Comparison of ENCODE assay signal across 1 cellular context in the genomic region with DNA sequence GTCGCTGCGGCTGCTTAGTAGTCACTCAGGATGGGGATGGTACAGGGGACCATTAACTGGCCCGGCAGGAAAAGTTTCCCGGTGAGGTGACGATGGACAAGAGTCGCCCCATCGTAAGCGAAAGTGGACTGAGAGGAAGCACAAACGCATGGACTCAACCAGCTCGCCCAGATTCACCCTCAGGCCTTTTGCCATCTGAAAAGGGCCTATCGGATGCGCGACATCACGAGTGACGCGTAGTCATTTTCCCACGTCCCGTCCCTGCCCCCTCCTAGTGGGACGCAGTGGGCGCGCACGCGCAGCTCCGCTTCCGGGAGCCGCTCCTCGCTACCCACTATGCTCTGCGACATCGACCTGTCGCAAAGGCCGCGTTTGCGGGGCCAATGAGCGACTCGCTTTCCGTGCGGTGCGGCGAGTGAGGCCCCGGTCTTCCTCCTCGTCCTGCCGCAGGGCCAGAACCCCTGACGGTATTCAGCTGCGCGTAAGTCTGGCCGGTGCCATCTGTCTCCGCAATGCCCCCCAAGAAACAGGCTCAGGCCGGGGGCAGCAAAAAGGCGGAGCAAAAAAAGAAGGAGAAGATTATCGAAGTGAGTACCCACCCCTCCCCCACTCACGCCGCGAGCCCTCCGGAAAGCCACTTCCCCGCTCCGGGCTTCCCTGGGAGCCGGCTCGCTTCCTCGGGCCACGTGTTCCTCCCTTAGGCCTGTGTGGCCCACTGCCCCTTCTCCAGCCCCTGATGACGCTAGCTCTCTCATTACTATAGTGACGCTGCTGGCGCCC.
TF ChIP-seq lines count a peak whose summit lies in the region.

A gene (plus strand): TSS at position 390 of the 780 bp plus-strand sequence. CDS start 123 bp downstream, at position 513.

TF ChIP-seq in WTC11, 78 proteins besides CTCF, POLR2A, EP300 and RAD21 (continued from another document and continues in another):
- TF ChIP-seq, protein P1, sequence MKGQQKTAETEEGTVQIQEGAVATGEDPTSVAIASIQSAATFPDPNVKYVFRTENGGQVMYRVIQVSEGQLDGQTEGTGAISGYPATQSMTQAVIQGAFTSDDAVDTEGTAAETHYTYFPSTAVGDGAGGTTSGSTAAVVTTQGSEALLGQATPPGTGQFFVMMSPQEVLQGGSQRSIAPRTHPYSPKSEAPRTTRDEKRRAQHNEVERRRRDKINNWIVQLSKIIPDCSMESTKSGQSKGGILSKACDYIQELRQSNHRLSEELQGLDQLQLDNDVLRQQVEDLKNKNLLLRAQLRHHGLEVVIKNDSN (CRISPR knock-in tag; IDR thresholded peaks at IDR 0.05) = peak; percentile 83
- no peak for TF ChIP-seq PRRX2 (CRISPR knock-in tag; IDR thresholded peaks at IDR 0.05)
- TF ChIP-seq IRF2 (CRISPR knock-in tag; IDR thresholded peaks at IDR 0.05; ENCODE audit: borderline replicate concordance, low read depth) = 0 out of 2 replicates have a peak, but pooled peaks have one; percentile 71
- no peak for TF ChIP-seq EMX1 (CRISPR knock-in tag; IDR thresholded peaks at IDR 0.05)
- TF ChIP-seq, protein P2, sequence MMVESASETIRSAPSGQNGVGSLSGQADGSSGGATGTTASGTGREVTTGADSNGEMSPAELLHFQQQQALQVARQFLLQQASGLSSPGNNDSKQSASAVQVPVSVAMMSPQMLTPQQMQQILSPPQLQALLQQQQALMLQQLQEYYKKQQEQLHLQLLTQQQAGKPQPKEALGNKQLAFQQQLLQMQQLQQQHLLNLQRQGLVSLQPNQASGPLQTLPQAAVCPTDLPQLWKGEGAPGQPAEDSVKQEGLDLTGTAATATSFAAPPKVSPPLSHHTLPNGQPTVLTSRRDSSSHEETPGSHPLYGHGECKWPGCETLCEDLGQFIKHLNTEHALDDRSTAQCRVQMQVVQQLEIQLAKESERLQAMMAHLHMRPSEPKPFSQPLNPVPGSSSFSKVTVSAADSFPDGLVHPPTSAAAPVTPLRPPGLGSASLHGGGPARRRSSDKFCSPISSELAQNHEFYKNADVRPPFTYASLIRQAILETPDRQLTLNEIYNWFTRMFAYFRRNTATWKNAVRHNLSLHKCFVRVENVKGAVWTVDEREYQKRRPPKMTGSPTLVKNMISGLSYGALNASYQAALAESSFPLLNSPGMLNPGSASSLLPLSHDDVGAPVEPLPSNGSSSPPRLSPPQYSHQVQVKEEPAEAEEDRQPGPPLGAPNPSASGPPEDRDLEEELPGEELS (CRISPR knock-in tag; IDR thresholded peaks at IDR 0.05) = peak; percentile 61; the same call in 1 of the 2 replicates
- no peak for TF ChIP-seq ZNF671 (CRISPR knock-in tag; IDR thresholded peaks at IDR 0.05)
- peak; percentile 67; the same call in 1 of the 2 replicates for TF ChIP-seq NR2C2 (CRISPR knock-in tag; IDR thresholded peaks at IDR 0.05)
- TF ChIP-seq, protein P3, sequence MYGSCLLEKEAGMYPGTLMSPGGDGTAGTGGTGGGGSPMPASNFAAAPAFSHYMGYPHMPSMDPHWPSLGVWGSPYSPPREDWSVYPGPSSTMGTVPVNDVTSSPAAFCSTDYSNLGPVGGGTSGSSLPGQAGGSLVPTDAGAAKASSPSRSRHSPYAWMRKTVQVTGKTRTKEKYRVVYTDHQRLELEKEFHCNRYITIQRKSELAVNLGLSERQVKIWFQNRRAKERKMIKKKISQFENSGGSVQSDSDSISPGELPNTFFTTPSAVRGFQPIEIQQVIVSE (CRISPR knock-in tag; IDR thresholded peaks at IDR 0.05; ENCODE audit: borderline replicate concordance) = no peak
- TF ChIP-seq GABPB1 (CRISPR knock-in tag; IDR thresholded peaks at IDR 0.05) = peak; percentile 69
- TF ChIP-seq SMAD4 (CRISPR knock-in tag; IDR thresholded peaks at IDR 0.05) = no peak
- no peak for TF ChIP-seq GRHL2 (CRISPR knock-in tag; IDR thresholded peaks at IDR 0.05; ENCODE audit: insufficient replicate concordance, severe bottlenecking)
- no peak for TF ChIP-seq ZBTB21 (CRISPR knock-in tag; IDR thresholded peaks at IDR 0.05; ENCODE audit: borderline replicate concordance)
- TF ChIP-seq, protein P4, sequence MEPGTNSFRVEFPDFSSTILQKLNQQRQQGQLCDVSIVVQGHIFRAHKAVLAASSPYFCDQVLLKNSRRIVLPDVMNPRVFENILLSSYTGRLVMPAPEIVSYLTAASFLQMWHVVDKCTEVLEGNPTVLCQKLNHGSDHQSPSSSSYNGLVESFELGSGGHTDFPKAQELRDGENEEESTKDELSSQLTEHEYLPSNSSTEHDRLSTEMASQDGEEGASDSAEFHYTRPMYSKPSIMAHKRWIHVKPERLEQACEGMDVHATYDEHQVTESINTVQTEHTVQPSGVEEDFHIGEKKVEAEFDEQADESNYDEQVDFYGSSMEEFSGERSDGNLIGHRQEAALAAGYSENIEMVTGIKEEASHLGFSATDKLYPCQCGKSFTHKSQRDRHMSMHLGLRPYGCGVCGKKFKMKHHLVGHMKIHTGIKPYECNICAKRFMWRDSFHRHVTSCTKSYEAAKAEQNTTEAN (CRISPR knock-in tag; IDR thresholded peaks at IDR 0.05) = peak; percentile 65
- TF ChIP-seq RORB (CRISPR knock-in tag; IDR thresholded peaks at IDR 0.05) = no peak
- TF ChIP-seq NFE2L1 (CRISPR knock-in tag; IDR thresholded peaks at IDR 0.05) = peak; percentile 78
- TF ChIP-seq MXD4 (CRISPR knock-in tag; IDR thresholded peaks at IDR 0.05; ENCODE audit: borderline replicate concordance) = no peak
- TF ChIP-seq FOXK1 (CRISPR knock-in tag; IDR thresholded peaks at IDR 0.05) = peak; percentile 86
- TF ChIP-seq, protein P5, sequence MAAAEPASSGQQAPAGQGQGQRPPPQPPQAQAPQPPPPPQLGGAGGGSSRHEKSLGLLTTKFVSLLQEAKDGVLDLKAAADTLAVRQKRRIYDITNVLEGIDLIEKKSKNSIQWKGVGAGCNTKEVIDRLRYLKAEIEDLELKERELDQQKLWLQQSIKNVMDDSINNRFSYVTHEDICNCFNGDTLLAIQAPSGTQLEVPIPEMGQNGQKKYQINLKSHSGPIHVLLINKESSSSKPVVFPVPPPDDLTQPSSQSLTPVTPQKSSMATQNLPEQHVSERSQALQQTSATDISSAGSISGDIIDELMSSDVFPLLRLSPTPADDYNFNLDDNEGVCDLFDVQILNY (CRISPR knock-in tag; IDR thresholded peaks at IDR 0.05) = 0 out of 2 replicates have a peak, but pooled peaks have one; percentile 16
- TF ChIP-seq SOX15 (CRISPR knock-in tag; IDR thresholded peaks at IDR 0.05) = no peak
- TF ChIP-seq ZNF423 (CRISPR knock-in tag; IDR thresholded peaks at IDR 0.05) = no peak
- TF ChIP-seq, protein P6, sequence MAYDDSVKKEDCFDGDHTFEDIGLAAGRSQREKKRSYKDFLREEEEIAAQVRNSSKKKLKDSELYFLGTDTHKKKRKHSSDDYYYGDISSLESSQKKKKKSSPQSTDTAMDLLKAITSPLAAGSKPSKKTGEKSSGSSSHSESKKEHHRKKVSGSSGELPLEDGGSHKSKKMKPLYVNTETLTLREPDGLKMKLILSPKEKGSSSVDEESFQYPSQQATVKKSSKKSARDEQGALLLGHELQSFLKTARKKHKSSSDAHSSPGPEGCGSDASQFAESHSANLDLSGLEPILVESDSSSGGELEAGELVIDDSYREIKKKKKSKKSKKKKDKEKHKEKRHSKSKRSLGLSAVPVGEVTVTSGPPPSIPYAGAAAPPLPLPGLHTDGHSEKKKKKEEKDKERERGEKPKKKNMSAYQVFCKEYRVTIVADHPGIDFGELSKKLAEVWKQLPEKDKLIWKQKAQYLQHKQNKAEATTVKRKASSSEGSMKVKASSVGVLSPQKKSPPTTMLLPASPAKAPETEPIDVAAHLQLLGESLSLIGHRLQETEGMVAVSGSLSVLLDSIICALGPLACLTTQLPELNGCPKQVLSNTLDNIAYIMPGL (CRISPR knock-in tag; IDR thresholded peaks at IDR 0.05) = peak; percentile 48; the same call in 1 of the 2 replicates
- TF ChIP-seq MYBL2 (CRISPR knock-in tag; IDR thresholded peaks at IDR 0.05) = no peak
- no peak for TF ChIP-seq GTF2I (CRISPR knock-in tag; conservative IDR thresholded peaks at IDR 0.05)
- TF ChIP-seq KAT7 (CRISPR knock-in tag; IDR thresholded peaks at IDR 0.05; ENCODE audit: borderline replicate concordance) = no peak
- no peak; the same call in 1 of the 2 replicates for TF ChIP-seq RELA (CRISPR knock-in tag; IDR thresholded peaks at IDR 0.05; ENCODE audit: borderline replicate concordance)
- TF ChIP-seq, protein P7, sequence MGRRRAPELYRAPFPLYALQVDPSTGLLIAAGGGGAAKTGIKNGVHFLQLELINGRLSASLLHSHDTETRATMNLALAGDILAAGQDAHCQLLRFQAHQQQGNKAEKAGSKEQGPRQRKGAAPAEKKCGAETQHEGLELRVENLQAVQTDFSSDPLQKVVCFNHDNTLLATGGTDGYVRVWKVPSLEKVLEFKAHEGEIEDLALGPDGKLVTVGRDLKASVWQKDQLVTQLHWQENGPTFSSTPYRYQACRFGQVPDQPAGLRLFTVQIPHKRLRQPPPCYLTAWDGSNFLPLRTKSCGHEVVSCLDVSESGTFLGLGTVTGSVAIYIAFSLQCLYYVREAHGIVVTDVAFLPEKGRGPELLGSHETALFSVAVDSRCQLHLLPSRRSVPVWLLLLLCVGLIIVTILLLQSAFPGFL (CRISPR knock-in tag; IDR thresholded peaks at IDR 0.05; ENCODE audit: borderline replicate concordance) = no peak
- TF ChIP-seq ZNF396 (CRISPR knock-in tag; IDR thresholded peaks at IDR 0.05; ENCODE audit: borderline replicate concordance) = no peak
- TF ChIP-seq, protein P8, sequence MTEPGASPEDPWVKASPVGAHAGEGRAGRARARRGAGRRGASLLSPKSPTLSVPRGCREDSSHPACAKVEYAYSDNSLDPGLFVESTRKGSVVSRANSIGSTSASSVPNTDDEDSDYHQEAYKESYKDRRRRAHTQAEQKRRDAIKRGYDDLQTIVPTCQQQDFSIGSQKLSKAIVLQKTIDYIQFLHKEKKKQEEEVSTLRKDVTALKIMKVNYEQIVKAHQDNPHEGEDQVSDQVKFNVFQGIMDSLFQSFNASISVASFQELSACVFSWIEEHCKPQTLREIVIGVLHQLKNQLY (CRISPR knock-in tag; IDR thresholded peaks at IDR 0.05) = no peak
- TF ChIP-seq, protein P9, sequence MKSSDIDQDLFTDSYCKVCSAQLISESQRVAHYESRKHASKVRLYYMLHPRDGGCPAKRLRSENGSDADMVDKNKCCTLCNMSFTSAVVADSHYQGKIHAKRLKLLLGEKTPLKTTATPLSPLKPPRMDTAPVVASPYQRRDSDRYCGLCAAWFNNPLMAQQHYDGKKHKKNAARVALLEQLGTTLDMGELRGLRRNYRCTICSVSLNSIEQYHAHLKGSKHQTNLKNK (CRISPR knock-in tag; IDR thresholded peaks at IDR 0.05) = no peak
- TF ChIP-seq, protein P10, sequence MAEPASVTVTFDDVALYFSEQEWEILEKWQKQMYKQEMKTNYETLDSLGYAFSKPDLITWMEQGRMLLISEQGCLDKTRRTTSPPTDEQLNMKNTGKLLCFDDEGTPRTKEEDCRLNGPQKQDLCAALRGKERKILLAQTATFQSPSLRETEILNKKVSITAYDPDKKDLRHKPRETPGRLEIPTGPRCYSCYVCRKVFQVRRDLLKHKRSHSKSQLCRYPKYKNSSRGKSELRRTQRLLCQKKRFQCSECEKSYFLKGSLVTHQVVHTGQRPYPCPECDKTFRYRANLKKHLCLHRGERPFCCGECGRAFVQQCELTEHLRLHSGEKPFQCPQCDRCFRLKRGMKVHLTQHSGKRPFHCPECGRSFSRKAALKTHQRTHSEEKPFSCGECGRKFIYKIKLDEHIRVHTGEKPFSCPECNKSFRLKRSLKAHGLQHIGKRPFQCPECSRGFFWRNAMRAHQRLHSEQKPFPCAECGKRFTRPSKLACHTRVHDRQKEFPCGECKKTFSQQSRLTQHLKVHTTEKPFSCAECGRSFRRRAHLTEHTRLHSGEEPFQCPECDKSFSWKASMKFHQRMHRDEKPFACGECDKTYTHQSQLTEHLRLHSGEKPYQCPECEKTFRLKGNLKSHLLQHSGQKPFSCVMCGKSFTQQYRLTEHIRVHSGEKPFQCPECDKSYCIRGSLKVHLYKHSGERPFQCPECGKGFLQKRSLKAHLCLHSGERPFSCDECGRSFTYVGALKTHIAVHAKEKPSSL (CRISPR knock-in tag; conservative IDR thresholded peaks at IDR 0.05) = no peak
- TF ChIP-seq HMGA2 (CRISPR knock-in tag; IDR thresholded peaks at IDR 0.05) = no peak
- TF ChIP-seq, protein P11, sequence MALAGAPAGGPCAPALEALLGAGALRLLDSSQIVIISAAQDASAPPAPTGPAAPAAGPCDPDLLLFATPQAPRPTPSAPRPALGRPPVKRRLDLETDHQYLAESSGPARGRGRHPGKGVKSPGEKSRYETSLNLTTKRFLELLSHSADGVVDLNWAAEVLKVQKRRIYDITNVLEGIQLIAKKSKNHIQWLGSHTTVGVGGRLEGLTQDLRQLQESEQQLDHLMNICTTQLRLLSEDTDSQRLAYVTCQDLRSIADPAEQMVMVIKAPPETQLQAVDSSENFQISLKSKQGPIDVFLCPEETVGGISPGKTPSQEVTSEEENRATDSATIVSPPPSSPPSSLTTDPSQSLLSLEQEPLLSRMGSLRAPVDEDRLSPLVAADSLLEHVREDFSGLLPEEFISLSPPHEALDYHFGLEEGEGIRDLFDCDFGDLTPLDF (CRISPR knock-in tag; IDR thresholded peaks at IDR 0.05) = no peak
- TF ChIP-seq ATF1 (CRISPR knock-in tag; IDR thresholded peaks at IDR 0.05) = 0 out of 2 replicates have a peak, but pooled peaks have one; percentile 9
- TF ChIP-seq, protein P12, sequence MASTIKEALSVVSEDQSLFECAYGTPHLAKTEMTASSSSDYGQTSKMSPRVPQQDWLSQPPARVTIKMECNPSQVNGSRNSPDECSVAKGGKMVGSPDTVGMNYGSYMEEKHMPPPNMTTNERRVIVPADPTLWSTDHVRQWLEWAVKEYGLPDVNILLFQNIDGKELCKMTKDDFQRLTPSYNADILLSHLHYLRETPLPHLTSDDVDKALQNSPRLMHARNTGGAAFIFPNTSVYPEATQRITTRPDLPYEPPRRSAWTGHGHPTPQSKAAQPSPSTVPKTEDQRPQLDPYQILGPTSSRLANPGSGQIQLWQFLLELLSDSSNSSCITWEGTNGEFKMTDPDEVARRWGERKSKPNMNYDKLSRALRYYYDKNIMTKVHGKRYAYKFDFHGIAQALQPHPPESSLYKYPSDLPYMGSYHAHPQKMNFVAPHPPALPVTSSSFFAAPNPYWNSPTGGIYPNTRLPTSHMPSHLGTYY (CRISPR knock-in tag; IDR thresholded peaks at IDR 0.05) = no peak; the same call in 1 of the 2 replicates
- TF ChIP-seq CREB1 (CRISPR knock-in tag; IDR thresholded peaks at IDR 0.05) = peak; percentile 20; the same call in 1 of the 2 replicates
- TF ChIP-seq, protein P13, sequence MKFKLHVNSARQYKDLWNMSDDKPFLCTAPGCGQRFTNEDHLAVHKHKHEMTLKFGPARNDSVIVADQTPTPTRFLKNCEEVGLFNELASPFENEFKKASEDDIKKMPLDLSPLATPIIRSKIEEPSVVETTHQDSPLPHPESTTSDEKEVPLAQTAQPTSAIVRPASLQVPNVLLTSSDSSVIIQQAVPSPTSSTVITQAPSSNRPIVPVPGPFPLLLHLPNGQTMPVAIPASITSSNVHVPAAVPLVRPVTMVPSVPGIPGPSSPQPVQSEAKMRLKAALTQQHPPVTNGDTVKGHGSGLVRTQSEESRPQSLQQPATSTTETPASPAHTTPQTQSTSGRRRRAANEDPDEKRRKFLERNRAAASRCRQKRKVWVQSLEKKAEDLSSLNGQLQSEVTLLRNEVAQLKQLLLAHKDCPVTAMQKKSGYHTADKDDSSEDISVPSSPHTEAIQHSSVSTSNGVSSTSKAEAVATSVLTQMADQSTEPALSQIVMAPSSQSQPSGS (CRISPR knock-in tag; IDR thresholded peaks at IDR 0.05; ENCODE audit: borderline replicate concordance, low read depth) = no peak
